ENCODE assay signal across 28 cellular contexts in the genomic region with DNA sequence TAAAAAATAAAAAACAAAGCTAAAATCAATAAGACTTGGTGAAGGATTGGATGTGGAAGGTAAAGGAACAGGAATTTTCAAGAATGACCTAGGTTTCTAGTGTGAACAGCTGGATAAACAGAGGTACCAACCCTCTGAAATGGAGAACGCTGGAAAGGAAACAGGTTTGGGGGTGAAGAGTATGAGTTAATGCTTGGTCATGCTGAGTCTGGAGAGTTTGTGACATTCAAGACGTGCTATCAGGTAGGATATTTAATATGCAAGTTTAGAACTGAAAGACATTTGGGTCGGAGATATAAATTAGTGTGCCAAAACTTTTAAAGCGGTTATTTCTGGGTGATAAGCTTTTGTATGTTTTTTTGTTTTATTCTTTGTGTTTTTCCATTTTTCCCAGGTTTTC.
"Had no signal": no experiment of that assay in that cellular context is flagged by ENCODE, and none has a peak within 500 bp of the region (broad histone marks: within the 10 kb centered on the region; RNA-seq: fewer than 3 reads in every experiment).

No MANE protein-coding gene starts in this region.

- ATAC-seq: activated CD4-positive, alpha-beta T cell treated with anti-CD3 and anti-CD28 coated beads for 36 hours; activated CD8-positive, alpha-beta memory T cell treated with anti-CD3 and anti-CD28 coated beads, Interleukin-2, amount 10 ng/mL, durations not matched to agents 7 days and 5 days; activated CD8-positive, alpha-beta T cell treated with anti-CD3 and anti-CD28 coated beads, Interleukin-2, amount 10 ng/mL, durations not matched to agents 7 days and 5 days; activated naive CD8-positive, alpha-beta T cell treated with anti-CD3 and anti-CD28 coated beads, Interleukin-2, amount 50 U/mL, for 24 hours had no signal

- H3K27me3 ChIP-seq: ascending aorta had no signal

- FAIRE-seq: colon, TTC549 had no signal

- H3K4me1 ChIP-seq: ascending aorta had no signal

- H3K27ac ChIP-seq: ascending aorta, VCaP had no signal

- H3K36me3 ChIP-seq: ascending aorta had no signal

- H3K4me3 ChIP-seq: ascending aorta had no signal

- DNase-seq: activated B cell treated with CpG ODN at 0.5 μM for 24 hours; activated CD4-positive, alpha-beta memory T cell treated with anti-CD3 and anti-CD28 coated beads, Interleukin-2, amount 10 ng/mL, durations not matched to agents 7 days and 5 days; activated CD4-positive, alpha-beta T cell treated with anti-CD3 and anti-CD28 coated beads for 1 hour; activated CD4-positive, alpha-beta T cell treated with anti-CD3 and anti-CD28 coated beads for 36 hours; activated CD4-positive, alpha-beta T cell treated with anti-CD3 and anti-CD28 coated beads for 48 hours; activated CD4-positive, alpha-beta T cell treated with anti-CD3 and anti-CD28 coated beads, Interleukin-2, amount 10 ng/mL, durations not matched to agents 7 days and 5 days; activated CD4-positive, alpha-beta T cell treated with anti-CD3 and anti-CD28 coated beads, Interleukin-2, amount 50 U/mL, for 48 hours; activated CD8-positive, alpha-beta memory T cell treated with anti-CD3 and anti-CD28 coated beads for 24 hours; activated CD8-positive, alpha-beta memory T cell treated with anti-CD3 and anti-CD28 coated beads, Interleukin-2, amount 10 ng/mL, durations not matched to agents 7 days and 5 days; activated CD8-positive, alpha-beta memory T cell treated with anti-CD3 and anti-CD28 coated beads, Interleukin-2, amount 50 U/mL, for 48 hours; activated CD8-positive, alpha-beta T cell treated with anti-CD3 and anti-CD28 coated beads, Interleukin-2, amount 10 ng/mL, durations not matched to agents 7 days and 5 days; activated effector memory CD4-positive, alpha-beta T cell treated with Interleukin-2 at 50 U/mL for 16 hours; activated gamma-delta T cell; activated naive CD4-positive, alpha-beta T cell treated with anti-CD3 and anti-CD28 coated beads, Interleukin-2, amount 10 ng/mL, durations not matched to agents 7 days and 5 days; activated naive CD4-positive, alpha-beta T cell treated with Interleukin-2 at 50 U/mL for 16 hours; activated naive CD8-positive, alpha-beta T cell treated with anti-CD3 and anti-CD28 coated beads, Interleukin-2, amount 10 ng/mL, durations not matched to agents 7 days and 5 days; activated naive CD8-positive, alpha-beta T cell treated with anti-CD3 and anti-CD28 coated beads, Interleukin-2, amount 50 U/mL, for 24 hours; activated T-cell treated with anti-CD3 and anti-CD28 coated beads, Interleukin-2, amount 50 U/mL, for 24 hours; activated T-cell treated with anti-CD3 and anti-CD28 coated beads, Interleukin-2, amount 50 U/mL, for 48 hours; amygdala; anterior cingulate cortex; central memory CD4-positive, alpha-beta T cell; T-helper 2 cell; T-helper 9 cell had no signal
